In the genomic region with DNA sequence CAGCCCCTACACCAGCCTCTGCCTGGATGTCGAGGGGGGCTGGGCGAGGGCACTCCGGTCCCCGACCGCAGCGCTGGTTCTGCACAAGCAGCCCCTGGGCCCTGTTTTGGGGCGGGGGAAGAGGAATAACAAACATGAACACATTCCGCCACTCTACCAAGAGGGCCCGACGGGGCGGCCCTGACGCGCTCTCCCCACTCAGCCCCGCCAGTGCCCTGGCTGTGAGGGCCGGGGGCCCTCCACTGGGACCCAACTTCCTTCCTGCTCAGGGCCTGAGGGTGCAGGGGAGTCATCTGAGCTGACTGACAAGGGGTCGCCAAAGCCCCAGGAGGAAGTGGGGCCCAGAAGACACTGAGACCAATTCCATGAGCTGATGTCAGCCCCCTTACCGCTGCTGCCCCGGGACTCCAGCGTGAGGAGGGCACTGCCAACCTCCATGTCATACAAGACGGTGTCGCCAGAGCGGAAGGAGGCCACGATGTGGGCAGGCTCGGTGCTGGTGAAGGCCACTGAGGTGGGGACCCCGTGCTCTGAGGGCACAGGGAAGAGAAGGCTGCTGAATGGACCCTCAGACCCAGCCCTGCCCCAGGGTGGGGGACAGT, we compare ENCODE assay signal across 1 cellular context.
TF ChIP-seq lines count a peak whose summit lies in the region.

No MANE protein-coding gene starts in this region.

TF ChIP-seq in IMR-90, 13 proteins besides CTCF, POLR2A, EP300 and RAD21:
- no peak for TF ChIP-seq MAZ (IDR thresholded peaks at IDR 0.05; ENCODE audit: borderline replicate concordance, low read depth, low read length)
- TF ChIP-seq, protein P1, sequence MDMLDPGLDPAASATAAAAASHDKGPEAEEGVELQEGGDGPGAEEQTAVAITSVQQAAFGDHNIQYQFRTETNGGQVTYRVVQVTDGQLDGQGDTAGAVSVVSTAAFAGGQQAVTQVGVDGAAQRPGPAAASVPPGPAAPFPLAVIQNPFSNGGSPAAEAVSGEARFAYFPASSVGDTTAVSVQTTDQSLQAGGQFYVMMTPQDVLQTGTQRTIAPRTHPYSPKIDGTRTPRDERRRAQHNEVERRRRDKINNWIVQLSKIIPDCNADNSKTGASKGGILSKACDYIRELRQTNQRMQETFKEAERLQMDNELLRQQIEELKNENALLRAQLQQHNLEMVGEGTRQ (IDR thresholded peaks at IDR 0.05; ENCODE audit: low read depth, low read length): no peak
- TF ChIP-seq SMC3 (IDR thresholded peaks at IDR 0.05; ENCODE audit: low read depth, low read length): no peak
- no peak for TF ChIP-seq CEBPB (IDR thresholded peaks at IDR 0.05; ENCODE audit: low read depth, low read length)
- TF ChIP-seq FOS (IDR thresholded peaks at IDR 0.05; ENCODE audit: low read depth, low read length): no peak
- TF ChIP-seq MAFK (IDR thresholded peaks at IDR 0.05; ENCODE audit: low read depth, low read length): no peak
- TF ChIP-seq NFE2L2 (IDR thresholded peaks at IDR 0.05; ENCODE audit: low read depth, low read length): no peak
- no peak for TF ChIP-seq MXI1 (IDR thresholded peaks at IDR 0.05; ENCODE audit: borderline replicate concordance, low read depth, low read length)
- TF ChIP-seq BHLHE40 (IDR thresholded peaks at IDR 0.05; ENCODE audit: low read depth, low read length): no peak
- TF ChIP-seq, protein P2, sequence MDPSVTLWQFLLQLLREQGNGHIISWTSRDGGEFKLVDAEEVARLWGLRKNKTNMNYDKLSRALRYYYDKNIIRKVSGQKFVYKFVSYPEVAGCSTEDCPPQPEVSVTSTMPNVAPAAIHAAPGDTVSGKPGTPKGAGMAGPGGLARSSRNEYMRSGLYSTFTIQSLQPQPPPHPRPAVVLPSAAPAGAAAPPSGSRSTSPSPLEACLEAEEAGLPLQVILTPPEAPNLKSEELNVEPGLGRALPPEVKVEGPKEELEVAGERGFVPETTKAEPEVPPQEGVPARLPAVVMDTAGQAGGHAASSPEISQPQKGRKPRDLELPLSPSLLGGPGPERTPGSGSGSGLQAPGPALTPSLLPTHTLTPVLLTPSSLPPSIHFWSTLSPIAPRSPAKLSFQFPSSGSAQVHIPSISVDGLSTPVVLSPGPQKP (IDR thresholded peaks at IDR 0.05; ENCODE audit: borderline replicate concordance, low read depth, low read length): no peak
- no peak for TF ChIP-seq RCOR1 (IDR thresholded peaks at IDR 0.05; ENCODE audit: insufficient replicate concordance, low read length)
- no peak for TF ChIP-seq RFX5 (IDR thresholded peaks at IDR 0.05; ENCODE audit: low read depth, low read length)
- TF ChIP-seq CHD1 (IDR thresholded peaks at IDR 0.05; ENCODE audit: low read depth, low read length): no peak
